6 cellular contexts compared by ENCODE assay signal in the genomic region with DNA sequence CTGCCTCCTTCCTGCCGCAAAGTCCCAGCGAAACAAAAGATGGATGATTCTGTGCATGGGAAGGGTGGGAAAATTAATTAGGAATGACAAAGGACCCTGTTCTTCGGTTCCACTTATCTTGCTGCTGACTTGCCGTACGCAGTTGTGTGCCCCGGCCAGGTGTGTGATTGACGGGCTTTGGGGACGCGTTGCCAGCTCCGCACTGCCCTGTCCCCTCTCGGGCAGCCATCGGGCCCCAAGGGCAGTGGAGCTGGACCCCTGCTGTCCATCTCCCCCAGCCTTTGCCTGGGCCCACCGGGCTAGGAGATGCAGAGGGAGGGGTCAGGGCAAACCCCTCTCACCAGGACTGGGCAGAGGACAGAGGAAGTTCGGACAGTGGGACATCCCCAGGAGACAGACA.
"Had no signal": no experiment of that assay in that cellular context is flagged by ENCODE, and none has a peak within 500 bp of the region (broad histone marks: within the 10 kb centered on the region; RNA-seq: fewer than 3 reads in every experiment).

No MANE protein-coding gene starts in this region.

- H3K27ac Mint-ChIP-seq: IgD-negative memory B cell had no signal

- H3K27me3 Mint-ChIP-seq: IgD-negative memory B cell had no signal

- ATAC-seq: HepG2, K562 had no signal

- DNase-seq: IMR-90, KBM-7 had no signal

- H3K27ac ChIP-seq: HL-60 had no signal

- H3K4me3 ChIP-seq: K562 had no signal

- H3K36me3 Mint-ChIP-seq: IgD-negative memory B cell had no signal

- H3K4me3 Mint-ChIP-seq: IgD-negative memory B cell had no signal

- H3K9me3 Mint-ChIP-seq: IgD-negative memory B cell had no signal

- FAIRE-seq: HepG2, K562 had no signal
